13 cellular contexts compared by ENCODE assay signal in the genomic region with DNA sequence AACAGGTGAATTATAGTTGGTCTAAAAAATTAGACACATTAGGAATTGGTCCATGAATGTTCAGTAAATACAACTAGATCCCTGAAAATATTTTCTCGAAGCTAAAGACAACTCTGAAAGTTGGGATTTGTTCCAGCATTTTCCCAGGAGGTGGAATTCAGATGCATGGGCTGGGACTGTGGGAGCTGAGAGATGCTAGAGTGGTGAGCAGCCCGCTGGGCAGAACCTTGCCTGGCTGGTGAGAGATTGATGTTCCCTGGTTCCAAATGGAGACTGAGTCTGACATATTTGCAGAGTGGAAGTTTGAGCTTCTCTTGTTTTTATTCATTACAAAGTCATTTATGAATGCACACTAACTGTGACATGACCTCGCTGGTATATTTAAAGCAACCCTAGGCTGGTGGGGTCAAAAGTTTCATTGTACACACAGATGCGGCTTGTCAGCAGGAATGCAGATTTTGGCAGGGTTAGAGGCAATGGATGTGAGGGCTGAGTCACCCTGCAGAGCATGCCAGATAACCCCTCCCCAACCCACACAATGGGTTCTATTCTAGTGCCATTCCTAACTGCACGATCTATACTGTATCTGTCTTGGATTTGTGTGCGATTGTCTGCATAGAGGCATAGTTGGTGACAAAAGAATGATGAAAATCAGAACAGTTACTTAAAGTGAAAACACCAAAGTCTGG. TPM values are rescaled to one million over a fixed set of nuclear protein-coding genes. Genes with fewer than 3 reads are reported as not detected.
DNase-seq lines count a peak whose midpoint lies in the region; ATAC-seq, FAIRE-seq and TF ChIP-seq lines count a peak whose summit lies in the region.
"Had no signal": no experiment of that assay in that cellular context is flagged by ENCODE, and none has a peak within 500 bp of the region (broad histone marks: within the 10 kb centered on the region; RNA-seq: fewer than 3 reads in every experiment).

No MANE protein-coding gene starts in this region.

- H3K4me3 ChIP-seq in epithelial cell of proximal tubule (ENCODE audit: low read depth, low read length): no peak overlapping the region
- H3K4me3 ChIP-seq: upper lobe of left lung had no signal

- H3K4me3 Mint-ChIP-seq in activated naive CD8-positive, alpha-beta T cell treated with anti-CD3 and anti-CD28 coated beads, Interleukin-2, amount 50 U/mL, for 24 hours: no peak overlapping the region
- H3K4me3 Mint-ChIP-seq: activated CD4-positive, alpha-beta T cell treated with anti-CD3 and anti-CD28 coated beads, Interleukin-2, amount 10 ng/mL, durations not matched to agents 7 days and 5 days had no signal

- peak; percentile 92 for DNase-seq in EH (ENCODE audit: low read depth)
- peak; percentile 61 for DNase-seq in RCC 7860 (ENCODE audit: low spot score)
- peak; percentile 37 for DNase-seq in epithelial cell of proximal tubule (ENCODE audit: low read depth)
- peak; percentile 79 for DNase-seq in myocyte (ENCODE audit: low read depth)
- no peak for DNase-seq in COLO668 (lab: John Stamatoyannopoulos, UW; ENCODE audit: unreplicated experiment)
- DNase-seq in NCI-H774 (lab: John Stamatoyannopoulos, UW): no peak
- no peak for DNase-seq in activated naive CD8-positive, alpha-beta T cell treated with anti-CD3 and anti-CD28 coated beads, Interleukin-2, amount 50 U/mL, for 24 hours
- DNase-seq: activated CD4-positive, alpha-beta T cell treated with anti-CD3 and anti-CD28 coated beads, Interleukin-2, amount 10 ng/mL, durations not matched to agents 7 days and 5 days; NCI-H345; stimulated activated CD4-positive, alpha-beta T cell treated with anti-CD3 and anti-CD28 coated beads, Interleukin-2, amount 100 ng/mL, for 24 hours; upper lobe of left lung had no signal

- H3K4me1 Mint-ChIP-seq in activated naive CD8-positive, alpha-beta T cell treated with anti-CD3 and anti-CD28 coated beads, Interleukin-2, amount 50 U/mL, for 24 hours: no peaks in the 10 kb centered on the region
- H3K4me1 Mint-ChIP-seq: activated CD4-positive, alpha-beta T cell treated with anti-CD3 and anti-CD28 coated beads, Interleukin-2, amount 10 ng/mL, durations not matched to agents 7 days and 5 days had no signal

- no peak for ATAC-seq in activated naive CD8-positive, alpha-beta T cell treated with anti-CD3 and anti-CD28 coated beads, Interleukin-2, amount 50 U/mL, for 24 hours
- ATAC-seq in HG02610 (IDR thresholded peaks at IDR 0.05; ENCODE audit: unreplicated experiment): no peak

- H3K27ac Mint-ChIP-seq in activated naive CD8-positive, alpha-beta T cell treated with anti-CD3 and anti-CD28 coated beads, Interleukin-2, amount 50 U/mL, for 24 hours: no peak overlapping the region
- H3K27ac Mint-ChIP-seq: activated CD4-positive, alpha-beta T cell treated with anti-CD3 and anti-CD28 coated beads, Interleukin-2, amount 10 ng/mL, durations not matched to agents 7 days and 5 days had no signal

- peak; percentile 38 for FAIRE-seq in RCC 7860 (lab: Jason Lieb, UNC)
- FAIRE-seq: D721Med had no signal

- no peaks in the 10 kb centered on the region for H3K36me3 Mint-ChIP-seq in activated naive CD8-positive, alpha-beta T cell treated with anti-CD3 and anti-CD28 coated beads, Interleukin-2, amount 50 U/mL, for 24 hours (ENCODE audit: low read depth)

- no peaks in the 10 kb centered on the region for H3K9me3 Mint-ChIP-seq in activated naive CD8-positive, alpha-beta T cell treated with anti-CD3 and anti-CD28 coated beads, Interleukin-2, amount 50 U/mL, for 24 hours
- H3K9me3 Mint-ChIP-seq: activated CD4-positive, alpha-beta T cell treated with anti-CD3 and anti-CD28 coated beads, Interleukin-2, amount 10 ng/mL, durations not matched to agents 7 days and 5 days had no signal

- H3K27me3 Mint-ChIP-seq in activated naive CD8-positive, alpha-beta T cell treated with anti-CD3 and anti-CD28 coated beads, Interleukin-2, amount 50 U/mL, for 24 hours: no peaks in the 10 kb centered on the region

- TF ChIP-seq CTCF in epithelial cell of proximal tubule (conservative IDR thresholded peaks at IDR 0.05; ENCODE audit: low read depth, low read length): no peak

RNA-seq across cellular contexts. Expression of gene TMEM178A, which starts 23.5 kb away (rescaled TPM):
- total RNA-seq in epithelial cell of proximal tubule (2.8 and 2.9 TPM in 2 replicates), myocyte (2.0 and 5.3 TPM in 2 replicates)
- 5.4 TPM for polyA plus RNA-seq in myocyte (2012)

Comparison
In these comparisons a context has a peak if more than half of its experiments do, and no peak if none do; other contexts are left out.
1. DNase-seq: peak in EH (single experiment), RCC 7860 (single experiment), epithelial cell of proximal tubule (single experiment) and myocyte (single experiment); none in COLO668 (single experiment), NCI-H774 (single experiment) and activated naive CD8-positive, alpha-beta T cell treated with anti-CD3 and anti-CD28 coated beads, Interleukin-2, amount 50 U/mL, for 24 hours (single experiment).